ENCODE assay signal across 1 cellular context in genomic region chr6:81996414-81996813, GRCh38.
TF ChIP-seq lines count a peak whose summit lies in the region.

No MANE protein-coding gene starts in this region.

TF ChIP-seq in GM12878, 131 proteins besides CTCF, POLR2A, EP300 and RAD21 (continued from another document):
- TF ChIP-seq USF2 (IDR thresholded peaks at IDR 0.05; ENCODE audit: borderline replicate concordance, low read depth, low read length) = no peak
- TF ChIP-seq TAF1 (IDR thresholded peaks at IDR 0.05; ENCODE audit: borderline replicate concordance, low read depth, low read length) = no peak
- TF ChIP-seq CREB1 (IDR thresholded peaks at IDR 0.05; ENCODE audit: low read depth) = no peak
- peak; percentile 87; the same call in 1 of the 2 replicates for TF ChIP-seq ESRRA (IDR thresholded peaks at IDR 0.05; ENCODE audit: low read length)
- TF ChIP-seq NR2C1 (IDR thresholded peaks at IDR 0.05) = 0 out of 2 replicates have a peak, but pooled peaks have one; percentile 12
- no peak for TF ChIP-seq SRF (IDR thresholded peaks at IDR 0.05; ENCODE audit: low read depth in 2 of 2, low read length in 2 of 2)
- no peak for TF ChIP-seq NBN (IDR thresholded peaks at IDR 0.05)
- TF ChIP-seq JUNB (IDR thresholded peaks at IDR 0.05) = peak; percentile 71
- TF ChIP-seq SMAD5 (IDR thresholded peaks at IDR 0.05; ENCODE audit: low read depth) = no peak
- no peak for TF ChIP-seq RFX5 (IDR thresholded peaks at IDR 0.05; ENCODE audit: low read depth, low read length)
- TF ChIP-seq ZNF217 (IDR thresholded peaks at IDR 0.05) = peak; percentile 92
- TF ChIP-seq MEF2B (IDR thresholded peaks at IDR 0.05; ENCODE audit: partially characterized antibody, poor library complexity, severe bottlenecking) = no peak
